ENCODE assay signal across 7 cellular contexts in the genomic region with DNA sequence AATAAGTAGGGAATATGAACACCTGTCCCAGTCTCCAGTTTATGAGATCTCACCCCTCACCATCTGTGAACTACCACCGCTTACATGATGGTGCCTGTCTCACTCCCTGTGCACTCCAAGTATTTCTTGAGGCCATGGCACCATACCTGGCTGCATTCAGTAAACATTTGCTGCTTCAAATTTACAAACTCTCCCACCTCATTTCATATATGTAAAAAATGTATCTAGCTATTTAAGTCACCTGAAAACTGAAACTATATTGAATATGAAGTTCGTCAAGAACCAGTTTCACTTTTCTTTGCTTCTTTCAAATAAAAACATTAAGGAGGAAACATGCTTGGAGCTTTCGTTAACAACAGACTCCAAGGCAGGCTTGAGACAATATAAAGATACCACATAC.
DNase-seq lines count a peak whose midpoint lies in the region; ATAC-seq, FAIRE-seq and TF ChIP-seq lines count a peak whose summit lies in the region.

No MANE protein-coding gene starts in this region.

- peaks cover 30% of the 10 kb centered on the region for H3K4me1 Mint-ChIP-seq in activated CD8-positive, alpha-beta T cell treated with anti-CD3 and anti-CD28 coated beads for 36 hours (ENCODE audit: low read depth)

- WGBS in small intestine, 3 donors = 4 to 23% (median 5%) methylated on average over 3 of the region's 3 CpGs

- H3K27me3 ChIP-seq in small intestine (ENCODE audit: control insufficient read depth in 2 of 2, insufficient read depth in 2 of 2, low read length in 2 of 2) = no peaks in the 10 kb centered on the region

- peaks cover 2 to 4% of the 10 kb centered on the region in 2 donors for H3K4me1 ChIP-seq in small intestine (ENCODE audit: control insufficient read depth in 2 of 2, insufficient read depth in 1 of 2, low read depth in 1 of 2, low read length in 1 of 2)

- TF ChIP-seq CTCF in activated CD8-positive, alpha-beta T cell treated with anti-CD3 and anti-CD28 coated beads for 36 hours (IDR thresholded peaks at IDR 0.05) = no peak
- no peak for TF ChIP-seq CTCF in RWPE1 (conservative IDR thresholded peaks at IDR 0.05; ENCODE audit: low read depth)

- H3K27ac ChIP-seq in small intestine (ENCODE audit: low read depth in 1 of 2, low read length in 1 of 2) (peak overlapping the region; percentile 63 to 96), RWPE1 (no peak overlapping the region)

- ATAC-seq in GM19043 (IDR thresholded peaks at IDR 0.05; ENCODE audit: low read depth, unreplicated experiment) (peak; percentile 37), HG02885 (IDR thresholded peaks at IDR 0.05; ENCODE audit: poor library complexity, unreplicated experiment) (peak; percentile 59)
- ATAC-seq in activated CD8-positive, alpha-beta T cell treated with anti-CD3 and anti-CD28 coated beads for 36 hours = peak; percentile 40

- H3K36me3 ChIP-seq in small intestine (ENCODE audit: control insufficient read depth in 2 of 2, insufficient read depth in 2 of 2, low read length in 2 of 2) = no peaks in the 10 kb centered on the region

- intact Hi-C loops in activated CD8-positive, alpha-beta T cell treated with anti-CD3 and anti-CD28 coated beads for 36 hours (cut with micrococcal nuclease) = no loop called here

- peak overlapping the region; percentile 73 for H3K4me3 Mint-ChIP-seq in activated CD8-positive, alpha-beta T cell treated with anti-CD3 and anti-CD28 coated beads for 36 hours

- no peak for FAIRE-seq in small intestine (lab: Jason Lieb, UNC)

- DNase-seq in activated CD8-positive, alpha-beta T cell treated with anti-CD3 and anti-CD28 coated beads for 36 hours = no peak
- DNase-seq in small intestine (no peak), RWPE1 (ENCODE audit: low spot score) (no peak), HEK293T (ENCODE audit: extremely low spot score) (no peak), NCI-H1436 (lab: John Stamatoyannopoulos, UW) (no peak)

- H3K36me3 Mint-ChIP-seq in activated CD8-positive, alpha-beta T cell treated with anti-CD3 and anti-CD28 coated beads for 36 hours (ENCODE audit: low read depth) = peaks cover 8% of the 10 kb centered on the region

- peak overlapping the region in 1 of 2 donors; percentile 34 for H3K4me3 ChIP-seq in small intestine (ENCODE audit: low read depth in 1 of 2, low read length in 2 of 2)

- no peaks in the 10 kb centered on the region for H3K9me3 ChIP-seq in small intestine (ENCODE audit: control insufficient read depth, low read depth)

- no peaks in the 10 kb centered on the region for H3K27me3 Mint-ChIP-seq in activated CD8-positive, alpha-beta T cell treated with anti-CD3 and anti-CD28 coated beads for 36 hours

- CTCF ChIA-PET in activated CD8-positive, alpha-beta T cell treated with anti-CD3 and anti-CD28 coated beads for 36 hours (lab: Charles Lee) = interaction anchor here (1.4 to 1.5 kb wide), 4 partner anchors 9 to 16 kb away, joined by 3 to 6 read pairs (median 4); no protein-coding TSS in a partner anchor
- CTCF ChIA-PET in RWPE1 (lab: Yijun Ruan, JAX) (interaction anchor here (0.7 kb wide), 1 partner anchor 35 kb away, joined by 3 read pairs; no protein-coding TSS in a partner anchor), HEK293T (lab: Yijun Ruan, JAX) (no interaction called here)

- peaks cover 3% of the 10 kb centered on the region for H3K9me3 Mint-ChIP-seq in activated CD8-positive, alpha-beta T cell treated with anti-CD3 and anti-CD28 coated beads for 36 hours

- POLR2A ChIA-PET in activated CD8-positive, alpha-beta T cell treated with anti-CD3 and anti-CD28 coated beads for 36 hours (lab: Charles Lee) = interaction anchor here (0.6 to 2.0 kb wide), 2 partner anchors 18 to 82 kb away, joined by 3 to 6 read pairs; no protein-coding TSS in a partner anchor
- POLR2A ChIA-PET in RWPE1 (lab: Yijun Ruan, JAX; ENCODE audit: low non-redundant PET) (no interaction called here), HEK293T (lab: Yijun Ruan, JAX) (no interaction called here)

- peak overlapping the region; percentile 93 for H3K27ac Mint-ChIP-seq in activated CD8-positive, alpha-beta T cell treated with anti-CD3 and anti-CD28 coated beads for 36 hours

TF ChIP-seq in HEK293T, 16 proteins besides CTCF, POLR2A, EP300 and RAD21:
- TF ChIP-seq LEF1 (IDR thresholded peaks at IDR 0.05; ENCODE audit: borderline replicate concordance) = no peak
- TF ChIP-seq NFRKB (IDR thresholded peaks at IDR 0.05) = no peak
- no peak for TF ChIP-seq SP1 (IDR thresholded peaks at IDR 0.05)
- no peak for TF ChIP-seq SUZ12 (IDR thresholded peaks at IDR 0.05)
- no peak for TF ChIP-seq TARDBP (IDR thresholded peaks at IDR 0.05)
- TF ChIP-seq ZNF384 (IDR thresholded peaks at IDR 0.05) = no peak
TF ChIP-seq in HEK293T: peak in this region for 0.
